ENCODE assay signal across 23 cellular contexts in the genomic region with DNA sequence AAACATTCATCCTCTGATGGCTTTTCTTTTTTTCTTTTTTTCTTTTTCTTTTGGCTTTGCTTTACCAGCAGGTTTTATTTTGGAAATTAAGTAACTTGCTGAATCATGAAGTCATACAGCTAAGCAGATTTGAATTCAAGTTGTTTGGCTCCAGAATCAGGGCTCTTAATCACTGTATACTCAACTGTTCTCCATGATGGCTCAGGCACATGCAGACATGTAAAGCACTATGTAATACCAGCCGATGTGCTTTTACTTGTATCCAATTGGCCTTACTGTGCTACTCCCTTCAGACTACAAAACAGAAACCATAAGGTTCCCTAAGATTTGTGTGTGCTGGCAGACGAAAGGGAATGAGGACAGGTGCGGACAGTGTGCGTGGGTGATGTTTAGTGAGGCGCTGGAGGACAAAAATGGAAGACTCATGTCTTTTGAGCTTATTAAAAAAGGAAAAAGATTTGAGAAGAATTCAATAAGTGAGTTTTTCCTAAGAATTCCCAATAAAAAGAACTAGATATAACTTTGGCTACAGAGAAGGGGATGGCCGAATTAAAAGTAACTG. TPM values are rescaled to one million over a fixed set of nuclear protein-coding genes. Genes with fewer than 3 reads are reported as not detected.
"Had no signal": no experiment of that assay in that cellular context is flagged by ENCODE, and none has a peak within 500 bp of the region (broad histone marks: within the 10 kb centered on the region; RNA-seq: fewer than 3 reads in every experiment).

No MANE protein-coding gene starts in this region.

- H3K9me3 Mint-ChIP-seq: activated naive CD8-positive, alpha-beta T cell treated with anti-CD3 and anti-CD28 coated beads for 36 hours; activated T-cell treated with anti-CD3 and anti-CD28 coated beads, Interleukin-2, amount 50 U/mL, for 4 hours; immature natural killer cell; nephron had no signal

- DNase-seq: activated CD4-positive, alpha-beta T cell treated with anti-CD3 and anti-CD28 coated beads, Interleukin-2, amount 50 U/mL, for 4 hours; activated CD4-positive, CD25-positive, alpha-beta regulatory T cell treated with anti-CD3 and anti-CD28 coated beads, Interleukin-2, amount 50 U/mL, for 72 hours; activated CD8-positive, alpha-beta memory T cell treated with anti-CD3 and anti-CD28 coated beads, Interleukin-2, amount 10 ng/mL, durations not matched to agents 7 days and 5 days; activated gamma-delta T cell treated with Interleukin-2 at 50 U/mL for 16 hours; activated naive CD8-positive, alpha-beta T cell treated with anti-CD3 and anti-CD28 coated beads for 36 hours; activated T-cell treated with anti-CD3 and anti-CD28 coated beads, Interleukin-2, amount 50 U/mL, for 4 hours; glutamatergic neuron; immature natural killer cell; left colon; mammary epithelial cell; stimulated activated CD4-positive, alpha-beta T cell treated with anti-CD3 and anti-CD28 coated beads, Interleukin-2, amount 100 ng/mL, for 48 hours; stimulated activated naive CD4-positive, alpha-beta T cell treated with Interleukin-2 at 50 U/mL for 16 hours had no signal

- FAIRE-seq: astrocyte, colon had no signal

- H3K27ac Mint-ChIP-seq: activated CD8-positive, alpha-beta memory T cell treated with anti-CD3 and anti-CD28 coated beads, Interleukin-2, amount 10 ng/mL, durations not matched to agents 7 days and 5 days; activated naive CD8-positive, alpha-beta T cell treated with anti-CD3 and anti-CD28 coated beads for 36 hours; immature natural killer cell; nephron had no signal

- H3K4me3 Mint-ChIP-seq: activated CD8-positive, alpha-beta memory T cell treated with anti-CD3 and anti-CD28 coated beads, Interleukin-2, amount 10 ng/mL, durations not matched to agents 7 days and 5 days; activated naive CD8-positive, alpha-beta T cell treated with anti-CD3 and anti-CD28 coated beads for 36 hours; activated T-cell treated with anti-CD3 and anti-CD28 coated beads, Interleukin-2, amount 50 U/mL, for 4 hours; immature natural killer cell; nephron had no signal

- H3K4me1 Mint-ChIP-seq: activated CD8-positive, alpha-beta memory T cell treated with anti-CD3 and anti-CD28 coated beads, Interleukin-2, amount 10 ng/mL, durations not matched to agents 7 days and 5 days; activated naive CD8-positive, alpha-beta T cell treated with anti-CD3 and anti-CD28 coated beads for 36 hours; immature natural killer cell had no signal

- ATAC-seq: activated CD8-positive, alpha-beta memory T cell treated with anti-CD3 and anti-CD28 coated beads, Interleukin-2, amount 10 ng/mL, durations not matched to agents 7 days and 5 days; activated T-cell treated with anti-CD3 and anti-CD28 coated beads, Interleukin-2, amount 50 U/mL, for 4 hours; left colon; sciatic nerve had no signal

RNA-seq across cellular contexts. Expression of a gene that starts 44.7 kb away (rescaled TPM):
- total RNA-seq: activated naive CD8-positive, alpha-beta T cell treated with anti-CD3 and anti-CD28 coated beads for 36 hours; activated T-cell treated with anti-CD3 and anti-CD28 coated beads, Interleukin-2, amount 50 U/mL, for 4 hours; cardiac septum; endothelial cell of umbilical vein; left colon; mucosa of gallbladder; omental fat pad; pulmonary artery endothelial cell; sciatic nerve; T-helper 2 cell treated with Interferon-gamma antibody and Interleukin-4, amounts not matched to agents 100 ng/mL and 5 ng/mL, for 36 hours; urinary bladder had no signal
